ENCODE assay signal across 1 cellular context in the genomic region with DNA sequence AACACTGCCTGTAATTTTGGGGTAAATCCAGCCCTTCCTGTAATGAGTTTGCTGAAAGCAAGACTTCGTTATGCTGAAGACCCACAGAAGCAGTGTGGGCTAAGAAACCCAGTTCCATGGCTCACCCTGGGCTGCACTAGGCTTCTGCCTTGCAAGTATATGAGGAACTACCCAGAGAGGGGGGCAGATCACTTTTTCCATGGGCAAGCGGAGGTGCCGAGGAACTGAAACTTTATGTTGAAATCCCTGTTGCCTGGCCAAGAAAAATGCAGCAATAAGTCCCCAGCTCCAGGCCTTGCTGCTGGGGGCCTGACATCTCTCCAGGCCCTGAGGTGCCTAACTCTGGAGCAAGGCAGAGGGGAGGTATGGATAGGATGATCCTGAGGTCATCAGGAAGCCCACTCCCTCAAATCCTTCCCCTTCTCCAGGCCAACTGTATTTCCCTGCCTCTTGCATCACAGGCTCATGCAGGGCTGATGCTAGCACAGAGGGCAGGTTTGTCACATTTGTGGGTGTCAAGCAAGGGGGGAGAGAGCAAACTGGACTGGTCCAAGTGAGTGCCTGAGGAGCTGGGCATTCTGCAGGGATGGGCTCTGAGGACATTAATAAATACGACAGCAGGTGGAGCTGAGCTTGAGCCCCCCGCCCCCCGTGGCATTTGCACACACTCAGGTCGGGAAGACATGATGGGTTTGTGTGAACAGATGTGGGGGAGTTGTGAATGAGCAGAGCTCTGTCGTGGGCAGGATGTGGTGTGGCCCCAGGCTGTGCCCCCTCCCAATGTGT.
TF ChIP-seq lines count a peak whose summit lies in the region.

No MANE protein-coding gene starts in this region.

TF ChIP-seq in IMR-90, 13 proteins besides CTCF, POLR2A, EP300 and RAD21:
- TF ChIP-seq MAZ (IDR thresholded peaks at IDR 0.05; ENCODE audit: borderline replicate concordance, low read depth, low read length) (no peak), CEBPB (IDR thresholded peaks at IDR 0.05; ENCODE audit: low read depth, low read length) (peak; percentile 17; the same call in 1 of the 2 replicates), SMC3 (IDR thresholded peaks at IDR 0.05; ENCODE audit: low read depth, low read length) (no peak)
TF ChIP-seq in IMR-90: peak in this region for 1.
